ENCODE assay signal across 19 cellular contexts in the genomic region with DNA sequence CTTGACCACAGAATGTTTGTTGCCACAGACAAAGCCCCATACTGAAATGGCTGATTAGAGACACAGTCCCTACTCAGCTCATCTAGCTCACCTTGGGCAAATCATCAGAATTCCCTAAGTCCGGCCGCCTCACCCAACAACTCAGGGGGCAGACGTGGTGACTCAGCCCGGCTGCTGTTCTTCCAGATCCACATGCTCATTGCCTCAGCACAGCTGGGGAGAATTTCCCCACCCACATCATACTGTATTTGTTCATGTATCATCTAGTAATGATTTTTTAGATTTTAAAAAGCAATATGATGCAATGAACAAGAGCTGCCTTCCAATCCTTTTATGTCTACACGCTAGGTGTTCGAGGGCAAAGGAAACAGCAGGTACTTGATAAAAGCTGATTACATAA.
DNase-seq lines count a peak whose midpoint lies in the region; ATAC-seq and TF ChIP-seq lines count a peak whose summit lies in the region.
"Had no signal": no experiment of that assay in that cellular context is flagged by ENCODE, and none has a peak within 500 bp of the region (broad histone marks: within the 10 kb centered on the region; RNA-seq: fewer than 3 reads in every experiment).

No MANE protein-coding gene starts in this region.

- intact Hi-C loops in activated CD8-positive, alpha-beta T cell treated with anti-CD3 and anti-CD28 coated beads for 36 hours (cut with micrococcal nuclease), result no loop called here

- CTCF ChIA-PET in AG04450 (lab: Charles Lee), result no interaction called here
- CTCF ChIA-PET in activated CD8-positive, alpha-beta T cell treated with anti-CD3 and anti-CD28 coated beads for 36 hours (lab: Charles Lee), result interaction anchor here (0.6 kb wide), 1 partner anchor 158 kb away, joined by 3 read pairs; no protein-coding TSS in a partner anchor

- H3K4me3 ChIP-seq in AG04450 (ENCODE audit: low read depth, low read length), result no peak overlapping the region
- H3K4me3 ChIP-seq: mucosa of descending colon had no signal

- H3K27ac ChIP-seq in AG04450 (ENCODE audit: low read depth, low read length), result no peak overlapping the region
- H3K27ac ChIP-seq: parathyroid adenoma had no signal

- DNase-seq in AG04450 (ENCODE audit: low read depth, low spot score), result peak; percentile 78
- DNase-seq in HS-5 (ENCODE audit: low read depth), result peak; percentile 36
- peak; percentile 8 for DNase-seq in brain pericyte (ENCODE audit: low read depth, low spot score)
- peak; percentile 14 for DNase-seq in iPS-NIHi11 (ENCODE audit: low spot score)
- no peak for DNase-seq in DMS53 (lab: John Stamatoyannopoulos, UW)
- DNase-seq in activated CD8-positive, alpha-beta T cell treated with anti-CD3 and anti-CD28 coated beads for 36 hours, result no peak
- DNase-seq in mesenteric fat pad (ENCODE audit: low spot score), result no peak
- DNase-seq in stimulated activated naive CD4-positive, alpha-beta T cell (lab: John Stamatoyannopoulos, UW), result no peak
- DNase-seq: activated CD4-positive, CD25-positive, alpha-beta regulatory T cell; activated CD8-positive, alpha-beta memory T cell treated with anti-CD3 and anti-CD28 coated beads, Interleukin-2, amount 10 ng/mL, durations not matched to agents 7 days and 5 days; activated naive CD4-positive, alpha-beta T cell treated with anti-CD3 and anti-CD28 coated beads for 36 hours; Caco-2; mucosa of descending colon; NCI-H1092; NCI-H2227 treated with DMSO at 0.1 percent for 48 hours; SW 1271 had no signal

- no peaks in the 10 kb centered on the region for H3K4me1 Mint-ChIP-seq in activated CD8-positive, alpha-beta T cell treated with anti-CD3 and anti-CD28 coated beads for 36 hours (ENCODE audit: low read depth)
- H3K4me1 Mint-ChIP-seq: activated CD8-positive, alpha-beta memory T cell treated with anti-CD3 and anti-CD28 coated beads, Interleukin-2, amount 10 ng/mL, durations not matched to agents 7 days and 5 days had no signal

- no peaks in the 10 kb centered on the region for H3K36me3 Mint-ChIP-seq in activated CD8-positive, alpha-beta T cell treated with anti-CD3 and anti-CD28 coated beads for 36 hours (ENCODE audit: low read depth)
- H3K36me3 Mint-ChIP-seq: activated CD8-positive, alpha-beta memory T cell treated with anti-CD3 and anti-CD28 coated beads, Interleukin-2, amount 10 ng/mL, durations not matched to agents 7 days and 5 days had no signal

- H3K9me3 Mint-ChIP-seq in activated CD8-positive, alpha-beta T cell treated with anti-CD3 and anti-CD28 coated beads for 36 hours, result peaks cover 20% of the 10 kb centered on the region

- no peak overlapping the region for H3K4me3 Mint-ChIP-seq in activated CD8-positive, alpha-beta T cell treated with anti-CD3 and anti-CD28 coated beads for 36 hours
- H3K4me3 Mint-ChIP-seq: activated CD8-positive, alpha-beta memory T cell treated with anti-CD3 and anti-CD28 coated beads, Interleukin-2, amount 10 ng/mL, durations not matched to agents 7 days and 5 days; activated naive CD4-positive, alpha-beta T cell treated with anti-CD3 and anti-CD28 coated beads for 36 hours had no signal

- ATAC-seq in activated CD8-positive, alpha-beta T cell treated with anti-CD3 and anti-CD28 coated beads for 36 hours, result no peak
- ATAC-seq: activated CD8-positive, alpha-beta memory T cell treated with anti-CD3 and anti-CD28 coated beads, Interleukin-2, amount 10 ng/mL, durations not matched to agents 7 days and 5 days; esophagus mucosa; HepG2; mucosa of descending colon had no signal

- H3K27me3 ChIP-seq in AG04450 (ENCODE audit: control insufficient read depth, insufficient read depth, low read length), result no peaks in the 10 kb centered on the region

- no peak for TF ChIP-seq CTCF in AG04450 (IDR thresholded peaks at IDR 0.05; ENCODE audit: low read depth, low read length)
- TF ChIP-seq CTCF in activated CD8-positive, alpha-beta T cell treated with anti-CD3 and anti-CD28 coated beads for 36 hours (IDR thresholded peaks at IDR 0.05), result no peak

- no peaks in the 10 kb centered on the region for H3K27me3 Mint-ChIP-seq in activated CD8-positive, alpha-beta T cell treated with anti-CD3 and anti-CD28 coated beads for 36 hours
- H3K27me3 Mint-ChIP-seq: activated CD8-positive, alpha-beta memory T cell treated with anti-CD3 and anti-CD28 coated beads, Interleukin-2, amount 10 ng/mL, durations not matched to agents 7 days and 5 days had no signal

- no peak overlapping the region for H3K27ac Mint-ChIP-seq in activated CD8-positive, alpha-beta T cell treated with anti-CD3 and anti-CD28 coated beads for 36 hours
- H3K27ac Mint-ChIP-seq: activated CD8-positive, alpha-beta memory T cell treated with anti-CD3 and anti-CD28 coated beads, Interleukin-2, amount 10 ng/mL, durations not matched to agents 7 days and 5 days; activated naive CD4-positive, alpha-beta T cell treated with anti-CD3 and anti-CD28 coated beads for 36 hours had no signal

- POLR2A ChIA-PET in AG04450 (lab: Yijun Ruan, JAX), result interaction anchor here (0.6 kb wide), 1 partner anchor 225 kb away, joined by 4 read pairs; no protein-coding TSS in a partner anchor
- POLR2A ChIA-PET in activated CD8-positive, alpha-beta T cell treated with anti-CD3 and anti-CD28 coated beads for 36 hours (lab: Charles Lee), result no interaction called here

- peaks cover 14% of the 10 kb centered on the region for H3K9me3 ChIP-seq in AG04450 (ENCODE audit: control insufficient read depth, insufficient read depth, low read length)
- H3K9me3 ChIP-seq: Caco-2, mucosa of descending colon had no signal

Comparison
In these comparisons a context has a peak if more than half of its experiments do, and no peak if none do; other contexts are left out.
1. DNase-seq: peak in AG04450 (single experiment), HS-5 (single experiment), brain pericyte (single experiment) and iPS-NIHi11 (single experiment); none in DMS53 (single experiment), activated CD8-positive, alpha-beta T cell treated with anti-CD3 and anti-CD28 coated beads for 36 hours (single experiment), mesenteric fat pad (single experiment) and stimulated activated naive CD4-positive, alpha-beta T cell (0 of 6).